ENCODE assay signal across 1 cellular context in the genomic region with DNA sequence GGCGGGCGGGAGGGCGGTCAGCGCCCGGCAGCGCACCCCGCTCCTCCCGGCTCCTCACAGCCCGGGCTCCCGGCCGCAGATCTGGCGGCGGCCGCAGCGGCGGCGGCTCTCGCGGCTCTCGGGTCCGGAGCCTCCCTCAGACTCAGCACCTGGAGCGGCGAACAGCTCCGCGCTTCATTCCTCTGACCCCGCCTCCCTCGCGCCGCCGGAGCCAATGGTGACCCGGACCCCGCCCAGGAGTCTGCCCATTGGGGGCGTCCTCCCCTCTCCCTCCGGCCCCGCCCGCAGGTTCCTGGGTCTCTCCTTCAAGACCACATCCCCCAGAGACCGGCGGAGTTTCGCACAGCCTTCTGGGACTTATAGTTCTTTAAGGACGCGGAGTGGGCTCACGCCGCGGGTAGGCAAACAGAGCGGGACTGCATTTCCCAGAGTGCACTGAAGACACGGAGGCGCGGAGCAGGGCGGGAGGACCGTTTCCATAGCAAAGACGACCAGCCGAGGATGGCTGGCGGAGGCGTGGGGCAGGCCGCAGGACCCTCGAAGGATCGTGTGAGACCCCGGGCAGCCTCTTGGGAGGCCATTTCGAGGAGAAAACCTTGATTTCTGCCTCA.
TF ChIP-seq lines count a peak whose summit lies in the region.

A gene (minus strand): TSS at position 149 of the 611 bp plus-strand sequence. CDS start 76,327 bp downstream, outside the sequence.

TF ChIP-seq in HEK293, 187 proteins besides CTCF, POLR2A, EP300 and RAD21 (continued from another document):
- TF ChIP-seq, protein P1, sequence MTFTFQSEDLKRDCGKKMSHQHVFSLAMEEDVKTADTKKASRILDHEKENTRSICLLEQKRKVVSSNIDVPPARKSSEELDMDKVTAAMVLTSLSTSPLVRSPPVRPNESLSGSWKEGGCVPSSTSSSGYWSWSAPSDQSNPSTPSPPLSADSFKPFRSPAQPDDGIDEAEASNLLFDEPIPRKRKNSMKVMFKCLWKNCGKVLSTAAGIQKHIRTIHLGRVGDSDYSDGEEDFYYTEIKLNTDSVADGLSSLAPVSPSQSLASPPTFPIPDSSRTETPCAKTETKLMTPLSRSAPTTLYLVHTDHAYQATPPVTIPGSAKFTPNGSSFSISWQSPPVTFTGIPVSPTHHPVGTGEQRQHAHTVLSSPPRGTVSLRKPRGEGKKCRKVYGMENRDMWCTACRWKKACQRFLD (tag by site-specific recombination; IDR thresholded peaks at IDR 0.05) = no peak
- TF ChIP-seq ZNF311 (tag by site-specific recombination; IDR thresholded peaks at IDR 0.05; ENCODE audit: borderline replicate concordance) (no peak), MEIS1 (CRISPR knock-in tag; IDR thresholded peaks at IDR 0.05; ENCODE audit: borderline replicate concordance) (no peak), ZNF2 (tag by site-specific recombination; IDR thresholded peaks at IDR 0.05) (no peak), ZSCAN23 (tag by site-specific recombination; IDR thresholded peaks at IDR 0.05) (no peak), KLF16 (tag by site-specific recombination; IDR thresholded peaks at IDR 0.05) (peak; percentile 45; the same call in 1 of the 2 replicates), ZBTB21 (tag by site-specific recombination; IDR thresholded peaks at IDR 0.05) (no peak), BCL11A (tag by site-specific recombination; IDR thresholded peaks at IDR 0.05; ENCODE audit: low read depth) (no peak), HOXA7 (CRISPR knock-in tag; IDR thresholded peaks at IDR 0.05; ENCODE audit: borderline replicate concordance) (no peak), KLF8 (tag by site-specific recombination; IDR thresholded peaks at IDR 0.05) (peak; percentile 85), ZNF677 (tag by site-specific recombination; IDR thresholded peaks at IDR 0.05) (no peak), ZNF660 (tag by site-specific recombination; IDR thresholded peaks at IDR 0.05) (peak; percentile 59; the same call in 1 of the 2 replicates), ZNF664 (tag by site-specific recombination; IDR thresholded peaks at IDR 0.05) (no peak), ZNF433 (tag by site-specific recombination; IDR thresholded peaks at IDR 0.05; ENCODE audit: low read depth) (no peak), SP3 (tag by site-specific recombination; IDR thresholded peaks at IDR 0.05) (peak; percentile 97), ZNF214 (tag by site-specific recombination; IDR thresholded peaks at IDR 0.05; ENCODE audit: borderline replicate concordance) (no peak), TCF7L2 (IDR thresholded peaks at IDR 0.05; ENCODE audit: borderline replicate concordance, low read depth, low read length) (peak; percentile 100), YY2 (tag by site-specific recombination; IDR thresholded peaks at IDR 0.05) (0 out of 2 replicates have a peak, but pooled peaks have one; percentile 45), ZNF48 (tag by site-specific recombination; IDR thresholded peaks at IDR 0.05) (no peak), ZNF239 (tag by site-specific recombination; IDR thresholded peaks at IDR 0.05) (no peak), ZSCAN16 (tag by site-specific recombination; IDR thresholded peaks at IDR 0.05) (no peak)
- TF ChIP-seq, protein P2, sequence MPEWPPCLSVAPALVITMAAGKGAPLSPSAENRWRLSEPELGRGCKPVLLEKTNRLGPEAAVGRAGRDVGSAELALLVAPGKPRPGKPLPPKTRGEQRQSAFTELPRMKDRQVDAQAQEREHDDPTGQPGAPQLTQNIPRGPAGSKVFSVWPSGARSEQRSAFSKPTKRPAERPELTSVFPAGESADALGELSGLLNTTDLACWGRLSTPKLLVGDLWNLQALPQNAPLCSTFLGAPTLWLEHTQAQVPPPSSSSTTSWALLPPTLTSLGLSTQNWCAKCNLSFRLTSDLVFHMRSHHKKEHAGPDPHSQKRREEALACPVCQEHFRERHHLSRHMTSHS (tag by site-specific recombination; IDR thresholded peaks at IDR 0.05) = no peak
- TF ChIP-seq, protein P3, sequence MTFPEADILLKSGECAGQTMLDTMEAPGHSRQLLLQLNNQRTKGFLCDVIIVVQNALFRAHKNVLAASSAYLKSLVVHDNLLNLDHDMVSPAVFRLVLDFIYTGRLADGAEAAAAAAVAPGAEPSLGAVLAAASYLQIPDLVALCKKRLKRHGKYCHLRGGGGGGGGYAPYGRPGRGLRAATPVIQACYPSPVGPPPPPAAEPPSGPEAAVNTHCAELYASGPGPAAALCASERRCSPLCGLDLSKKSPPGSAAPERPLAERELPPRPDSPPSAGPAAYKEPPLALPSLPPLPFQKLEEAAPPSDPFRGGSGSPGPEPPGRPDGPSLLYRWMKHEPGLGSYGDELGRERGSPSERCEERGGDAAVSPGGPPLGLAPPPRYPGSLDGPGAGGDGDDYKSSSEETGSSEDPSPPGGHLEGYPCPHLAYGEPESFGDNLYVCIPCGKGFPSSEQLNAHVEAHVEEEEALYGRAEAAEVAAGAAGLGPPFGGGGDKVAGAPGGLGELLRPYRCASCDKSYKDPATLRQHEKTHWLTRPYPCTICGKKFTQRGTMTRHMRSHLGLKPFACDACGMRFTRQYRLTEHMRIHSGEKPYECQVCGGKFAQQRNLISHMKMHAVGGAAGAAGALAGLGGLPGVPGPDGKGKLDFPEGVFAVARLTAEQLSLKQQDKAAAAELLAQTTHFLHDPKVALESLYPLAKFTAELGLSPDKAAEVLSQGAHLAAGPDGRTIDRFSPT (tag by site-specific recombination; IDR thresholded peaks at IDR 0.05) = no peak
- TF ChIP-seq, protein P4, sequence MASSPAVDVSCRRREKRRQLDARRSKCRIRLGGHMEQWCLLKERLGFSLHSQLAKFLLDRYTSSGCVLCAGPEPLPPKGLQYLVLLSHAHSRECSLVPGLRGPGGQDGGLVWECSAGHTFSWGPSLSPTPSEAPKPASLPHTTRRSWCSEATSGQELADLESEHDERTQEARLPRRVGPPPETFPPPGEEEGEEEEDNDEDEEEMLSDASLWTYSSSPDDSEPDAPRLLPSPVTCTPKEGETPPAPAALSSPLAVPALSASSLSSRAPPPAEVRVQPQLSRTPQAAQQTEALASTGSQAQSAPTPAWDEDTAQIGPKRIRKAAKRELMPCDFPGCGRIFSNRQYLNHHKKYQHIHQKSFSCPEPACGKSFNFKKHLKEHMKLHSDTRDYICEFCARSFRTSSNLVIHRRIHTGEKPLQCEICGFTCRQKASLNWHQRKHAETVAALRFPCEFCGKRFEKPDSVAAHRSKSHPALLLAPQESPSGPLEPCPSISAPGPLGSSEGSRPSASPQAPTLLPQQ (tag by site-specific recombination; IDR thresholded peaks at IDR 0.05) = no peak
- TF ChIP-seq, protein P5, sequence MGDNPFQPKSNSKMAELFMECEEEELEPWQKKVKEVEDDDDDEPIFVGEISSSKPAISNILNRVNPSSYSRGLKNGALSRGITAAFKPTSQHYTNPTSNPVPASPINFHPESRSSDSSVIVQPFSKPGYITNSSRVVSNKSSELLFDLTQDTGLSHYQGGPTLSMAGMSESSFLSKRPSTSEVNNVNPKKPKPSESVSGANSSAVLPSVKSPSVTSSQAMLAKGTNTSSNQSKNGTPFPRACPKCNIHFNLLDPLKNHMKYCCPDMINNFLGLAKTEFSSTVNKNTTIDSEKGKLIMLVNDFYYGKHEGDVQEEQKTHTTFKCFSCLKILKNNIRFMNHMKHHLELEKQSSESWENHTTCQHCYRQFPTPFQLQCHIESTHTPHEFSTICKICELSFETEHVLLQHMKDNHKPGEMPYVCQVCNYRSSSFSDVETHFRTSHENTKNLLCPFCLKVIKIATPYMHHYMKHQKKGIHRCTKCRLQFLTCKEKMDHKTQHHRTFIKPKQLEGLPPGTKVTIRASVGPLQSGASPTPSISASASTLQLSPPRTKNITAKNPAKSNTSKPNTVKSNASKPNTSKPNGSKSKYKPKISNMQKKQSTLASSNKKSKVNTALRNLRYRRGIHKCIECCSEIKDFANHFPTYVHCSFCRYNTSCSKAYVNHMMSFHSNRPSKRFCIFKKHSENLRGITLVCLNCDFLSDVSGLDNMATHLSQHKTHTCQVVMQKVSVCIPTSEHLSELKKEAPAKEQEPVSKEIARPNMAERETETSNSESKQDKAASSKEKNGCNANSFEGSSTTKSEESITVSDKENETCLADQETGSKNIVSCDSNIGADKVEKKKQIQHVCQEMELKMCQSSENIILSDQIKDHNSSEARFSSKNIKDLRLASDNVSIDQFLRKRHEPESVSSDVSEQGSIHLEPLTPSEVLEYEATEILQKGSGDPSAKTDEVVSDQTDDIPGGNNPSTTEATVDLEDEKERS (tag by site-specific recombination; IDR thresholded peaks at IDR 0.05) = no peak
